ENCODE assay signal across 19 cellular contexts in genomic region chr16:11130978-11131665, GRCh38.
DNase-seq lines count a peak whose midpoint lies in the region; ATAC-seq lines count a peak whose summit lies in the region.
"Had no signal": no experiment of that assay in that cellular context is flagged by ENCODE, and none has a peak within 500 bp of the region (broad histone marks: within the 10 kb centered on the region; RNA-seq: fewer than 3 reads in every experiment).

No MANE protein-coding gene starts in this region.

- peak overlapping the region; percentile 35 to 91 for H2BK12ac ChIP-seq in mesenchymal stem cell (ENCODE audit: low read length in 2 of 2)

- no peaks in the 10 kb centered on the region for H3K9me3 Mint-ChIP-seq in activated CD4-positive, alpha-beta memory T cell treated with anti-CD3 and anti-CD28 coated beads for 36 hours
- no peaks in the 10 kb centered on the region for H3K9me3 Mint-ChIP-seq in activated CD4-positive, alpha-beta memory T cell treated with anti-CD3 and anti-CD28 coated beads, Interleukin-2, amount 10 ng/mL, durations not matched to agents 7 days and 5 days
- no peaks in the 10 kb centered on the region for H3K9me3 Mint-ChIP-seq in activated T-helper 2 cell treated with anti-CD3 and anti-CD28 coated beads, Interferon-gamma antibody, Interleukin-2, Interleukin-4, amounts not matched to agents 10 μg/mL and 5 μg/mL and 100 μg/mL, durations not matched to agents 14 hours and 24 hours and 36 hours
- no peaks in the 10 kb centered on the region for H3K9me3 Mint-ChIP-seq in stimulated activated naive CD8-positive, alpha-beta T cell treated with anti-CD3 and anti-CD28 coated beads, Interleukin-15, amount 100 ng/mL, for 72 hours
- H3K9me3 Mint-ChIP-seq: activated naive CD4-positive, alpha-beta T cell treated with anti-CD3 and anti-CD28 coated beads, Interleukin-2, amount 10 ng/mL, durations not matched to agents 7 days and 5 days; CD14-positive monocyte; effector memory CD8-positive, alpha-beta T cell; naive thymus-derived CD4-positive, alpha-beta T cell had no signal

- H2AFZ ChIP-seq in mesenchymal stem cell (ENCODE audit: low read depth, low read length) = no peak overlapping the region
- H2AFZ ChIP-seq: PC-9 had no signal

- H2BK15ac ChIP-seq in mesenchymal stem cell (ENCODE audit: low read depth, poor library complexity, severe bottlenecking) = peak overlapping the region; percentile 92

- H4K91ac ChIP-seq in mesenchymal stem cell (ENCODE audit: low read length) = peak overlapping the region; percentile 65

- ATAC-seq in stimulated activated naive CD8-positive, alpha-beta T cell treated with anti-CD3 and anti-CD28 coated beads, Interleukin-15, amount 100 ng/mL, for 72 hours = no peak
- no peak for ATAC-seq in HG03196 (IDR thresholded peaks at IDR 0.05; ENCODE audit: unreplicated experiment)
- ATAC-seq: effector memory CD8-positive, alpha-beta T cell; left lobe of liver; naive thymus-derived CD4-positive, alpha-beta T cell had no signal

- peaks cover 6% of the 10 kb centered on the region for H3K79me1 ChIP-seq in mesenchymal stem cell (replicated peaks; ENCODE audit: low read length, poor library complexity, severe bottlenecking)

- no peaks in the 10 kb centered on the region for H3K27me3 ChIP-seq in mesenchymal stem cell (ENCODE audit: control insufficient read depth in 1 of 2, insufficient read depth in 1 of 2, low read length in 2 of 2)
- H3K27me3 ChIP-seq: tibial nerve had no signal

- H4K8ac ChIP-seq in mesenchymal stem cell (ENCODE audit: low read length) = no peak overlapping the region

- H3K4me3 ChIP-seq in mesenchymal stem cell (ENCODE audit: insufficient read depth in 1 of 2, low read depth in 1 of 2, low read length in 2 of 2) = no peak overlapping the region
- H3K4me3 ChIP-seq: HAP-1, PC-9, tibial nerve had no signal

- no peak for DNase-seq in activated CD4-positive, alpha-beta memory T cell treated with anti-CD3 and anti-CD28 coated beads for 36 hours
- DNase-seq in activated CD4-positive, alpha-beta memory T cell treated with anti-CD3 and anti-CD28 coated beads, Interleukin-2, amount 10 ng/mL, durations not matched to agents 7 days and 5 days = no peak
- DNase-seq in activated T-helper 2 cell treated with anti-CD3 and anti-CD28 coated beads, Interferon-gamma antibody, Interleukin-2, Interleukin-4, amounts not matched to agents 10 μg/mL and 5 μg/mL and 100 μg/mL, durations not matched to agents 14 hours and 24 hours and 36 hours (ENCODE audit: low spot score) = no peak
- DNase-seq in mesenchymal stem cell (no peak), NCI-H526 treated with DMSO at 0.1 percent for 48 hours (lab: John Stamatoyannopoulos, UW) (no peak), NCI-H1417 treated with DMSO at 0.1 percent for 48 hours (lab: John Stamatoyannopoulos, UW) (no peak)
- no peak for DNase-seq in stimulated activated naive CD8-positive, alpha-beta T cell treated with anti-CD3 and anti-CD28 coated beads, Interleukin-15, amount 100 ng/mL, for 72 hours
- DNase-seq: activated naive CD4-positive, alpha-beta T cell treated with anti-CD3 and anti-CD28 coated beads, Interleukin-2, amount 10 ng/mL, durations not matched to agents 7 days and 5 days; effector memory CD8-positive, alpha-beta T cell; naive thymus-derived CD4-positive, alpha-beta T cell; NCI-H2081; PC-9; retina; stimulated activated CD4-positive, alpha-beta T cell treated with anti-CD3 and anti-CD28 coated beads, Interleukin-1b, Interleukin-23, amount 100 ng/mL, for 48 hours had no signal

- H3K23ac ChIP-seq in mesenchymal stem cell (ENCODE audit: low read length in 2 of 2) = no peak overlapping the region

- no peak overlapping the region for H3K4me3 Mint-ChIP-seq in activated CD4-positive, alpha-beta memory T cell treated with anti-CD3 and anti-CD28 coated beads for 36 hours
- H3K4me3 Mint-ChIP-seq in activated CD4-positive, alpha-beta memory T cell treated with anti-CD3 and anti-CD28 coated beads, Interleukin-2, amount 10 ng/mL, durations not matched to agents 7 days and 5 days = no peak overlapping the region
- H3K4me3 Mint-ChIP-seq in activated T-helper 2 cell treated with anti-CD3 and anti-CD28 coated beads, Interferon-gamma antibody, Interleukin-2, Interleukin-4, amounts not matched to agents 10 μg/mL and 5 μg/mL and 100 μg/mL, durations not matched to agents 14 hours and 24 hours and 36 hours (ENCODE audit: low read depth) = no peak overlapping the region
- H3K4me3 Mint-ChIP-seq in stimulated activated naive CD8-positive, alpha-beta T cell treated with anti-CD3 and anti-CD28 coated beads, Interleukin-15, amount 100 ng/mL, for 72 hours = no peak overlapping the region
- H3K4me3 Mint-ChIP-seq: activated naive CD4-positive, alpha-beta T cell treated with anti-CD3 and anti-CD28 coated beads, Interleukin-2, amount 10 ng/mL, durations not matched to agents 7 days and 5 days; CD14-positive monocyte; effector memory CD8-positive, alpha-beta T cell had no signal

- H3K9me3 ChIP-seq in mesenchymal stem cell (ENCODE audit: control insufficient read depth, low read length) = no peaks in the 10 kb centered on the region
- H3K9me3 ChIP-seq: HAP-1, tibial nerve had no signal

- CTCF ChIA-PET in activated CD4-positive, alpha-beta memory T cell treated with anti-CD3 and anti-CD28 coated beads for 36 hours (lab: Charles Lee) = no interaction called here
- CTCF ChIA-PET in activated CD4-positive, alpha-beta memory T cell treated with anti-CD3 and anti-CD28 coated beads, Interleukin-2, amount 10 ng/mL, durations not matched to agents 7 days and 5 days (lab: Charles Lee) = no interaction called here

- peaks cover 49% of the 10 kb centered on the region for H3K4me1 ChIP-seq in mesenchymal stem cell (ENCODE audit: control insufficient read depth, insufficient read depth, low read depth, low read length)
- H3K4me1 ChIP-seq: HAP-1 had no signal

- peak overlapping the region in 1 of 2 experiments; percentile 96 for H3K14ac ChIP-seq in mesenchymal stem cell (ENCODE audit: low read length in 2 of 2)

- H3K4ac ChIP-seq in mesenchymal stem cell (ENCODE audit: low read depth in 1 of 2, low read length in 2 of 2) = peak overlapping the region in 1 of 2 experiments; percentile 5

- H3K36me3 ChIP-seq in mesenchymal stem cell (ENCODE audit: control insufficient read depth in 1 of 2, insufficient read depth in 2 of 2, low read depth in 1 of 2, low read length in 2 of 2) = peaks cover 12 to 27% of the 10 kb centered on the region in 2 experiments
- H3K36me3 ChIP-seq: HAP-1 had no signal

- WGBS in mesenchymal stem cell = 92% methylated on average over 8 of the region's 8 CpGs

- POLR2A ChIA-PET in activated CD4-positive, alpha-beta memory T cell treated with anti-CD3 and anti-CD28 coated beads for 36 hours (lab: Charles Lee) = no interaction called here
- POLR2A ChIA-PET in activated CD4-positive, alpha-beta memory T cell treated with anti-CD3 and anti-CD28 coated beads, Interleukin-2, amount 10 ng/mL, durations not matched to agents 7 days and 5 days (lab: Charles Lee) = interaction anchor here (1.2 kb wide), 1 partner anchor 36 kb away, joined by 3 read pairs; no protein-coding TSS in a partner anchor

- H3K4me1 Mint-ChIP-seq in activated CD4-positive, alpha-beta memory T cell treated with anti-CD3 and anti-CD28 coated beads for 36 hours (ENCODE audit: low read depth) = peaks cover 45% of the 10 kb centered on the region
- peaks cover 57% of the 10 kb centered on the region for H3K4me1 Mint-ChIP-seq in activated CD4-positive, alpha-beta memory T cell treated with anti-CD3 and anti-CD28 coated beads, Interleukin-2, amount 10 ng/mL, durations not matched to agents 7 days and 5 days
- H3K4me1 Mint-ChIP-seq in activated T-helper 2 cell treated with anti-CD3 and anti-CD28 coated beads, Interferon-gamma antibody, Interleukin-2, Interleukin-4, amounts not matched to agents 10 μg/mL and 5 μg/mL and 100 μg/mL, durations not matched to agents 14 hours and 24 hours and 36 hours (ENCODE audit: low read depth) = peaks cover 83% of the 10 kb centered on the region
- peaks cover 66% of the 10 kb centered on the region for H3K4me1 Mint-ChIP-seq in stimulated activated naive CD8-positive, alpha-beta T cell treated with anti-CD3 and anti-CD28 coated beads, Interleukin-15, amount 100 ng/mL, for 72 hours

- H3K36me3 Mint-ChIP-seq in activated CD4-positive, alpha-beta memory T cell treated with anti-CD3 and anti-CD28 coated beads for 36 hours = peaks cover 27% of the 10 kb centered on the region
- H3K36me3 Mint-ChIP-seq in activated CD4-positive, alpha-beta memory T cell treated with anti-CD3 and anti-CD28 coated beads, Interleukin-2, amount 10 ng/mL, durations not matched to agents 7 days and 5 days (ENCODE audit: low read depth) = peaks cover 65% of the 10 kb centered on the region
- peaks cover 45% of the 10 kb centered on the region for H3K36me3 Mint-ChIP-seq in activated T-helper 2 cell treated with anti-CD3 and anti-CD28 coated beads, Interferon-gamma antibody, Interleukin-2, Interleukin-4, amounts not matched to agents 10 μg/mL and 5 μg/mL and 100 μg/mL, durations not matched to agents 14 hours and 24 hours and 36 hours (ENCODE audit: low read depth)

- H2BK120ac ChIP-seq in mesenchymal stem cell (ENCODE audit: low read depth, low read length) = no peak overlapping the region

- peak overlapping the region; percentile 38 to 86 for H3K18ac ChIP-seq in mesenchymal stem cell (ENCODE audit: low read depth in 1 of 2, low read length in 2 of 2)

- intact Hi-C loops in activated CD4-positive, alpha-beta memory T cell treated with anti-CD3 and anti-CD28 coated beads for 36 hours (cut with micrococcal nuclease) = no loop called here
- intact Hi-C loops in activated T-helper 2 cell treated with anti-CD3 and anti-CD28 coated beads, Interferon-gamma antibody, Interleukin-2, Interleukin-4, amounts not matched to agents 10 μg/mL and 5 μg/mL and 100 μg/mL, durations not matched to agents 14 hours and 24 hours and 36 hours (cut with micrococcal nuclease) = loop anchor here (1.0 to 2.0 kb wide), 2 partner anchors 26 to 30 kb away; no protein-coding TSS in a partner anchor

- H3K9ac ChIP-seq in mesenchymal stem cell (ENCODE audit: low read length) = no peak overlapping the region

- H3K27ac Mint-ChIP-seq in activated CD4-positive, alpha-beta memory T cell treated with anti-CD3 and anti-CD28 coated beads for 36 hours = peak overlapping the region; percentile 78
- no peak overlapping the region for H3K27ac Mint-ChIP-seq in activated CD4-positive, alpha-beta memory T cell treated with anti-CD3 and anti-CD28 coated beads, Interleukin-2, amount 10 ng/mL, durations not matched to agents 7 days and 5 days
- peak overlapping the region; percentile 92 for H3K27ac Mint-ChIP-seq in activated T-helper 2 cell treated with anti-CD3 and anti-CD28 coated beads, Interferon-gamma antibody, Interleukin-2, Interleukin-4, amounts not matched to agents 10 μg/mL and 5 μg/mL and 100 μg/mL, durations not matched to agents 14 hours and 24 hours and 36 hours
- H3K27ac Mint-ChIP-seq in stimulated activated naive CD8-positive, alpha-beta T cell treated with anti-CD3 and anti-CD28 coated beads, Interleukin-15, amount 100 ng/mL, for 72 hours = peak overlapping the region; percentile 54 to 85
- H3K27ac Mint-ChIP-seq: activated naive CD4-positive, alpha-beta T cell treated with anti-CD3 and anti-CD28 coated beads, Interleukin-2, amount 10 ng/mL, durations not matched to agents 7 days and 5 days had no signal

- H3K27ac ChIP-seq in mesenchymal stem cell (ENCODE audit: low read length, poor library complexity, severe bottlenecking) = peak overlapping the region; percentile 56
- H3K27ac ChIP-seq: PC-9, tibial nerve had no signal

- no peak overlapping the region for H3K4me2 ChIP-seq in mesenchymal stem cell (ENCODE audit: low read length, poor library complexity, severe bottlenecking)
- H3K4me2 ChIP-seq: PC-9 had no signal

- no peak overlapping the region for H2BK5ac ChIP-seq in mesenchymal stem cell (ENCODE audit: low read depth, low read length, poor library complexity, severe bottlenecking)

- H2AK5ac ChIP-seq in mesenchymal stem cell (ENCODE audit: low read length, severe bottlenecking) = peak overlapping the region; percentile 97

- no peaks in the 10 kb centered on the region for H3K27me3 Mint-ChIP-seq in activated CD4-positive, alpha-beta memory T cell treated with anti-CD3 and anti-CD28 coated beads for 36 hours
- H3K27me3 Mint-ChIP-seq in activated CD4-positive, alpha-beta memory T cell treated with anti-CD3 and anti-CD28 coated beads, Interleukin-2, amount 10 ng/mL, durations not matched to agents 7 days and 5 days = no peaks in the 10 kb centered on the region
- no peaks in the 10 kb centered on the region for H3K27me3 Mint-ChIP-seq in activated T-helper 2 cell treated with anti-CD3 and anti-CD28 coated beads, Interferon-gamma antibody, Interleukin-2, Interleukin-4, amounts not matched to agents 10 μg/mL and 5 μg/mL and 100 μg/mL, durations not matched to agents 14 hours and 24 hours and 36 hours (ENCODE audit: low read depth)
- H3K27me3 Mint-ChIP-seq in stimulated activated naive CD8-positive, alpha-beta T cell treated with anti-CD3 and anti-CD28 coated beads, Interleukin-15, amount 100 ng/mL, for 72 hours = no peaks in the 10 kb centered on the region
- H3K27me3 Mint-ChIP-seq: activated naive CD4-positive, alpha-beta T cell treated with anti-CD3 and anti-CD28 coated beads, Interleukin-2, amount 10 ng/mL, durations not matched to agents 7 days and 5 days; effector memory CD8-positive, alpha-beta T cell; naive thymus-derived CD4-positive, alpha-beta T cell had no signal
